ENCODE assay signal across 29 cellular contexts in the genomic region with DNA sequence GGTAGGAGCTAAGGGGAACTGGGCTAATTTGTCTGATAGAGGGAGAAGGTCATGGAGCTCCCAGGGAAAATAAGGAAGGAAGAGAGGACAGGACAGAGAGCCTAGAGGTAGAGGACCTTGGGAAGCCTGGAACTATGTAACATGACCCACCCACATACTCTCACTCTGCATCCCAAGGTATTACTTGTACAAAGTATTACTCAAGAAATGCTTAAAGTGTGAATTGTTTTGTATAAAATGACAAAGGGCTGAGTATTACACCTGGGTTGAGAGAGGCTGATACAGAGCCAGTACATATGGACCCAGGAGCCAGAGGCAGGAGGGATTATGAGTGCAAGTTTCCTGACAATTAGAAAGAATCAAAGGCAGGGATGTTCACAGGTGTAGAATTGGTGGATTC.
DNase-seq lines count a peak whose midpoint lies in the region; ATAC-seq and TF ChIP-seq lines count a peak whose summit lies in the region.
"Had no signal": no experiment of that assay in that cellular context is flagged by ENCODE, and none has a peak within 500 bp of the region (broad histone marks: within the 10 kb centered on the region; RNA-seq: fewer than 3 reads in every experiment).

No MANE protein-coding gene starts in this region.

- intact Hi-C loops in mammary epithelial cell (cut with micrococcal nuclease): no loop called here
- intact Hi-C loops in breast epithelium (cut with DNase I; ENCODE audit: low total_unique reads): no loop called here
- intact Hi-C loops in vagina (cut with DNase I): no loop called here

- no peak overlapping the region for H3K9ac ChIP-seq in mammary epithelial cell (ENCODE audit: insufficient read depth, low read length)
- H3K9ac ChIP-seq: BLaER1 treated with 17β-estradiol and CSF1 and Interleukin-3, amounts not matched to agents 10 nM and 100 nM; KMS-11 had no signal

- H3K9me3 ChIP-seq in mammary epithelial cell (replicated peaks; ENCODE audit: insufficient read depth, low read length): no peaks in the 10 kb centered on the region
- H3K9me3 ChIP-seq in breast epithelium: no peaks in the 10 kb centered on the region
- H3K9me3 ChIP-seq in T-helper 17 cell (ENCODE audit: control insufficient read depth, low read length, poor library complexity, severe bottlenecking): no peaks in the 10 kb centered on the region
- no peaks in the 10 kb centered on the region for H3K9me3 ChIP-seq in vagina
- H3K9me3 ChIP-seq: A549, SJCRH30 had no signal

- H3K4me3 ChIP-seq in mammary epithelial cell (replicated peaks in 1 of 3; ENCODE audit: insufficient read depth in 1 of 3, low read depth in 2 of 3, low read length in 3 of 3) (no peak overlapping the region), breast epithelium (no peak overlapping the region), vagina (no peak overlapping the region)
- H3K4me3 ChIP-seq: A549; BLaER1 treated with 17β-estradiol and CSF1 and Interleukin-3, amounts not matched to agents 10 nM and 100 nM; SJCRH30 had no signal

- no peak overlapping the region for H3K4me2 ChIP-seq in mammary epithelial cell (ENCODE audit: insufficient read depth, low read depth, low read length)
- H3K4me2 ChIP-seq: A549; BLaER1 treated with 17β-estradiol and CSF1 and Interleukin-3, amounts not matched to agents 10 nM and 100 nM; KMS-11 had no signal

- no peaks in the 10 kb centered on the region for H4K20me1 ChIP-seq in mammary epithelial cell (ENCODE audit: insufficient read depth, low read length)
- H4K20me1 ChIP-seq: BLaER1 treated with 17β-estradiol and CSF1 and Interleukin-3, amounts not matched to agents 10 nM and 100 nM had no signal

- no peak overlapping the region for H3K27ac ChIP-seq in mammary epithelial cell (ENCODE audit: insufficient read depth, low read depth, low read length)
- no peak overlapping the region for H3K27ac ChIP-seq in breast epithelium
- H3K27ac ChIP-seq in vagina: no peak overlapping the region
- H3K27ac ChIP-seq: A549; BLaER1 treated with 17β-estradiol and CSF1 and Interleukin-3, amounts not matched to agents 10 nM and 100 nM; KMS-11; SJCRH30 had no signal

- peak overlapping the region; percentile 35 for H2AFZ ChIP-seq in mammary epithelial cell (ENCODE audit: low read depth, low read length)

- CTCF ChIA-PET in mammary epithelial cell (lab: Charles Lee; ENCODE audit: low non-redundant PET): no interaction called here

- H3K4me1 Mint-ChIP-seq in T-helper 17 cell (peaks cover 30% of the 10 kb centered on the region), mesothelial cell of epicardium (peaks cover 72% of the 10 kb centered on the region)

- no peaks in the 10 kb centered on the region for H3K27me3 ChIP-seq in mammary epithelial cell (ENCODE audit: insufficient read depth, low read length)
- no peaks in the 10 kb centered on the region for H3K27me3 ChIP-seq in breast epithelium
- no peaks in the 10 kb centered on the region for H3K27me3 ChIP-seq in vagina
- H3K27me3 ChIP-seq: BLaER1 treated with 17β-estradiol and CSF1 and Interleukin-3, amounts not matched to agents 10 nM and 100 nM; SJCRH30 had no signal

- dilution Hi-C loops in mammary epithelial cell (cut with HindIII; ENCODE audit: low sequenced_read_pairs): no loop called here

- no peaks in the 10 kb centered on the region for H3K79me2 ChIP-seq in mammary epithelial cell (ENCODE audit: insufficient read depth, low read length)

- no peaks in the 10 kb centered on the region for H3K9me3 Mint-ChIP-seq in mesothelial cell of epicardium
- H3K9me3 Mint-ChIP-seq: CD4-positive, alpha-beta memory T cell; IgD-negative memory B cell had no signal

- H3K27me3 Mint-ChIP-seq in T-helper 17 cell (no peaks in the 10 kb centered on the region), mesothelial cell of epicardium (ENCODE audit: low read depth) (no peaks in the 10 kb centered on the region)
- H3K27me3 Mint-ChIP-seq: CD4-positive, alpha-beta memory T cell; IgD-negative memory B cell had no signal

- H3K36me3 Mint-ChIP-seq in T-helper 17 cell (ENCODE audit: low read depth): peaks cover 15% of the 10 kb centered on the region
- H3K36me3 Mint-ChIP-seq in mesothelial cell of epicardium: no peaks in the 10 kb centered on the region
- H3K36me3 Mint-ChIP-seq: CD4-positive, alpha-beta memory T cell; IgD-negative memory B cell had no signal

- DNase-seq in mammary epithelial cell: peak; percentile 28
- DNase-seq in breast epithelium (ENCODE audit: low spot score in 2 of 2): no peak
- DNase-seq in T-helper 17 cell: no peak
- no peak for DNase-seq in mesothelial cell of epicardium (ENCODE audit: low spot score in 2 of 2, unreplicated experiment in 2 of 2)
- no peak for DNase-seq in GDM1 (lab: John Stamatoyannopoulos, UW)
- no peak for DNase-seq in HuH-7 (ENCODE audit: low spot score)
- DNase-seq in vagina (ENCODE audit: extremely low spot score in 2 of 2): no peak
- DNase-seq: AML-193; CD4-positive, alpha-beta memory T cell; DMS 273 treated with DMSO at 0.1 percent for 48 hours; DMS79; EL; GF-D8; GOT3; HCEC 1CT; NCI-H1048; NCI-H1417; NCI-H1694 treated with DMSO at 0.1 percent for 48 hours; NCI-H2081; NCI-H2171; NCI-H226; NCI-H510A; NCI-H69; OCI-M1; SJCRH30 had no signal

- ATAC-seq in T-helper 17 cell: no peak

- H3K4me1 ChIP-seq in mammary epithelial cell (ENCODE audit: insufficient read depth, low read length): peaks cover 17% of the 10 kb centered on the region
- no peaks in the 10 kb centered on the region for H3K4me1 ChIP-seq in breast epithelium
- peaks cover 5% of the 10 kb centered on the region for H3K4me1 ChIP-seq in vagina
- H3K4me1 ChIP-seq: SJCRH30 had no signal

- TF ChIP-seq CTCF in mammary epithelial cell (conservative IDR thresholded peaks at IDR 0.05 in 1 of 2, IDR thresholded peaks at IDR 0.05 in 1 of 2; ENCODE audit: extremely low read depth in 1 of 2, insufficient read depth in 1 of 2, low read depth in 1 of 2, low read length in 2 of 2): no peak
- no peak for TF ChIP-seq CTCF in breast epithelium (IDR thresholded peaks at IDR 0.05)
- TF ChIP-seq CTCF in mesothelial cell of epicardium (IDR thresholded peaks at IDR 0.05; ENCODE audit: unreplicated experiment): no peak
- no peak for TF ChIP-seq CTCF in vagina (IDR thresholded peaks at IDR 0.05)

- H3K36me3 ChIP-seq in mammary epithelial cell (ENCODE audit: insufficient read depth, low read length) (no peaks in the 10 kb centered on the region), breast epithelium (no peaks in the 10 kb centered on the region), vagina (no peaks in the 10 kb centered on the region)
- H3K36me3 ChIP-seq: BLaER1 treated with 17β-estradiol and CSF1 and Interleukin-3, amounts not matched to agents 10 nM and 100 nM; SJCRH30 had no signal

- BruUV-seq in mammary epithelial cell (replicated peaks; lab: Mats Ljungman, UMichigan): no TSS peak

- in situ Hi-C loops in mammary epithelial cell (cut with MboI; ENCODE audit: low sequenced_read_pairs in 2 of 2): no loop called here

- H3K27ac Mint-ChIP-seq in T-helper 17 cell (peak overlapping the region; percentile 19), mesothelial cell of epicardium (peak overlapping the region; percentile 75)
- H3K27ac Mint-ChIP-seq: IgD-negative memory B cell had no signal

- no peak overlapping the region for H3K4me3 Mint-ChIP-seq in T-helper 17 cell
- H3K4me3 Mint-ChIP-seq in mesothelial cell of epicardium: no peak overlapping the region
- H3K4me3 Mint-ChIP-seq: CD4-positive, alpha-beta memory T cell had no signal

- no peak for TF ChIP-seq POLR2A in breast epithelium (IDR thresholded peaks at IDR 0.05)
- TF ChIP-seq POLR2A in vagina (IDR thresholded peaks at IDR 0.05): no peak
